1 cellular context compared by ENCODE assay signal in the genomic region with DNA sequence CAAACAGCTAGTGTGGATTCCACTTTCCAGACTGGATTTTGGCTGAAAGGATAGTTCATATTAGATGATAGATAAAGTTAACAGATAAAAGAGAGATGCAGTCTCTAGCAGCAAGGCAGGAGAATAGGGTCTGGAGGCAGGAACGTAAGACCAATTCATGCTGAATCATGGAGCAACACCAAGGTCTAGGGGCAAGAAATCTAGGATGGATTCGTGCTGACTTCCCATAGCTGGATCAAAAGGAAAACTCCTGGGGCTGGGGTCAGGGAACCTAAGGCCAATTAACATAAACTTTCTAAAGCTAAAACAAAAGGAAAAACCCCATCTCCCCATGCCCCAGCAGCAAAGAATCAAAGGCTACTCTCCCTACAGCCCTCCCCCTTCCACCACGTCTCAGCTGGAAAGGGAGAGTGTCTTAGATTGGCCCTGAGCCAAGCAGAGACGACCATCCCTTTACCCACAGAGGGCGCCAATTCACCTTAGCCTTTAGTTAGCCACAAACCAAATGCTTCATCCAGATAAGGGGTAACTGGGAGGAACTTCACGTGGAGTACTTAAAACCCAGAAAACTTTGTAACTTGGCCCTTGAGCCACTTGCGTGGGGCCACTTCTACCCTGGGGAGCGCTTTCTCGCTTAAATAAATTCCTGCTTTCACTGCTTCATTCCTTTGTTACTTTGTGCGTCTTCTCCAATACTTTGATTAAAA.
TF ChIP-seq lines count a peak whose summit lies in the region.

No MANE protein-coding gene starts in this region.

TF ChIP-seq in K562, 482 proteins besides CTCF, POLR2A, EP300 and RAD21 (continued from another document and continues in another):
- TF ChIP-seq, protein P1, sequence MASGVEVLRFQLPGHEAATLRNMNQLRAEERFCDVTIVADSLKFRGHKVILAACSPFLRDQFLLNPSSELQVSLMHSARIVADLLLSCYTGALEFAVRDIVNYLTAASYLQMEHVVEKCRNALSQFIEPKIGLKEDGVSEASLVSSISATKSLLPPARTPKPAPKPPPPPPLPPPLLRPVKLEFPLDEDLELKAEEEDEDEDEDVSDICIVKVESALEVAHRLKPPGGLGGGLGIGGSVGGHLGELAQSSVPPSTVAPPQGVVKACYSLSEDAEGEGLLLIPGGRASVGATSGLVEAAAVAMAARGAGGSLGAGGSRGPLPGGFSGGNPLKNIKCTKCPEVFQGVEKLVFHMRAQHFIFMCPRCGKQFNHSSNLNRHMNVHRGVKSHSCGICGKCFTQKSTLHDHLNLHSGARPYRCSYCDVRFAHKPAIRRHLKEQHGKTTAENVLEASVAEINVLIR (CRISPR knock-in tag; IDR thresholded peaks at IDR 0.05): no peak
- TF ChIP-seq HMGXB4 (CRISPR knock-in tag; IDR thresholded peaks at IDR 0.05): peak; percentile 39; the same call in 1 of the 2 replicates
- TF ChIP-seq BDP1 (IDR thresholded peaks at IDR 0.05; ENCODE audit: insufficient read depth, insufficient read length): no peak
- peak; percentile 98 for TF ChIP-seq HMBOX1 (IDR thresholded peaks at IDR 0.05)
- TF ChIP-seq SNIP1 (IDR thresholded peaks at IDR 0.05; ENCODE audit: low read depth): no peak
- no peak for TF ChIP-seq SAFB2 (IDR thresholded peaks at IDR 0.05; ENCODE audit: borderline replicate concordance, low read depth, low read length, severe bottlenecking)
- no peak for TF ChIP-seq SLC30A9 (CRISPR knock-in tag; IDR thresholded peaks at IDR 0.05)
- no peak for TF ChIP-seq CGGBP1 (CRISPR knock-in tag; IDR thresholded peaks at IDR 0.05)
- TF ChIP-seq NR2C1 (IDR thresholded peaks at IDR 0.05): no peak; the same call in 1 of the 2 replicates
- peak; percentile 49; the same call in 1 of the 2 replicates for TF ChIP-seq NR2C1 (tag; IDR thresholded peaks at IDR 0.05)
- no peak for TF ChIP-seq ZNF780A (CRISPR knock-in tag; IDR thresholded peaks at IDR 0.05)
- no peak for TF ChIP-seq ZNF57 (CRISPR knock-in tag; IDR thresholded peaks at IDR 0.05)
- TF ChIP-seq ZNF407 (IDR thresholded peaks at IDR 0.05; ENCODE audit: low read depth): no peak
- TF ChIP-seq BRF2 (IDR thresholded peaks at IDR 0.05; ENCODE audit: borderline replicate concordance, insufficient read depth, insufficient read length): no peak
- TF ChIP-seq ESRRB (CRISPR knock-in tag; IDR thresholded peaks at IDR 0.05; ENCODE audit: borderline replicate concordance): no peak
- peak; percentile 78 for TF ChIP-seq HDAC3 (IDR thresholded peaks at IDR 0.05; ENCODE audit: borderline replicate concordance, partially characterized antibody)
- TF ChIP-seq PREB (CRISPR knock-in tag; IDR thresholded peaks at IDR 0.05): no peak
- no peak for TF ChIP-seq KDM5B (IDR thresholded peaks at IDR 0.05; ENCODE audit: insufficient replicate concordance, low read depth, low read length)
- no peak; the same call in 1 of the 2 replicates for TF ChIP-seq ELF1 (tag; IDR thresholded peaks at IDR 0.05)
- no peak for TF ChIP-seq KLF10 (CRISPR knock-in tag; IDR thresholded peaks at IDR 0.05)
- TF ChIP-seq TRIM25 (IDR thresholded peaks at IDR 0.05; ENCODE audit: borderline replicate concordance): no peak
- peak; percentile 91 for TF ChIP-seq CTCFL (IDR thresholded peaks at IDR 0.05; ENCODE audit: borderline replicate concordance, insufficient read depth, low read depth, low read length, poor library complexity, severe bottlenecking)
- TF ChIP-seq ZEB2 (IDR thresholded peaks at IDR 0.05): peak; percentile 49
- TF ChIP-seq CBFA2T2 (conservative IDR thresholded peaks at IDR 0.05): peak; percentile 61
- TF ChIP-seq TCF7L2 (IDR thresholded peaks at IDR 0.05; ENCODE audit: low read depth, low read length): no peak
- no peak for TF ChIP-seq RBM17 (IDR thresholded peaks at IDR 0.05; ENCODE audit: borderline replicate concordance, low read depth, low read length)
- no peak for TF ChIP-seq TAF7 (tag; IDR thresholded peaks at IDR 0.05)
- TF ChIP-seq CCAR2 (IDR thresholded peaks at IDR 0.05; ENCODE audit: low read depth, low read length): no peak
- TF ChIP-seq, protein P2, sequence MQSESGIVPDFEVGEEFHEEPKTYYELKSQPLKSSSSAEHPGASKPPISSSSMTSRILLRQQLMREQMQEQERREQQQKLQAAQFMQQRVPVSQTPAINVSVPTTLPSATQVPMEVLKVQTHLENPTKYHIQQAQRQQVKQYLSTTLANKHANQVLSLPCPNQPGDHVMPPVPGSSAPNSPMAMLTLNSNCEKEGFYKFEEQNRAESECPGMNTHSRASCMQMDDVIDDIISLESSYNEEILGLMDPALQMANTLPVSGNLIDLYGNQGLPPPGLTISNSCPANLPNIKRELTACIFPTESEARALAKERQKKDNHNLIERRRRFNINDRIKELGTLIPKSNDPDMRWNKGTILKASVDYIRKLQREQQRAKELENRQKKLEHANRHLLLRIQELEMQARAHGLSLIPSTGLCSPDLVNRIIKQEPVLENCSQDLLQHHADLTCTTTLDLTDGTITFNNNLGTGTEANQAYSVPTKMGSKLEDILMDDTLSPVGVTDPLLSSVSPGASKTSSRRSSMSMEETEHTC (IDR thresholded peaks at IDR 0.05): no peak
- TF ChIP-seq ZNF140 (CRISPR knock-in tag; IDR thresholded peaks at IDR 0.05): no peak
- TF ChIP-seq RB1 (IDR thresholded peaks at IDR 0.05; ENCODE audit: low read depth): peak; percentile 93
- TF ChIP-seq GABPB1 (CRISPR knock-in tag; IDR thresholded peaks at IDR 0.05): no peak
- 0 out of 2 replicates have a peak, but pooled peaks have one; percentile 53 for TF ChIP-seq JUN (IDR thresholded peaks at IDR 0.05; ENCODE audit: borderline replicate concordance, low read depth, low read length)
- TF ChIP-seq JUN (CRISPR knock-in tag; IDR thresholded peaks at IDR 0.05; ENCODE audit: borderline replicate concordance): no peak
- peak; percentile 42; the same call in 1 of the 2 replicates for TF ChIP-seq RAD51 (IDR thresholded peaks at IDR 0.05; ENCODE audit: borderline replicate concordance, low read depth)
